In the genomic region with DNA sequence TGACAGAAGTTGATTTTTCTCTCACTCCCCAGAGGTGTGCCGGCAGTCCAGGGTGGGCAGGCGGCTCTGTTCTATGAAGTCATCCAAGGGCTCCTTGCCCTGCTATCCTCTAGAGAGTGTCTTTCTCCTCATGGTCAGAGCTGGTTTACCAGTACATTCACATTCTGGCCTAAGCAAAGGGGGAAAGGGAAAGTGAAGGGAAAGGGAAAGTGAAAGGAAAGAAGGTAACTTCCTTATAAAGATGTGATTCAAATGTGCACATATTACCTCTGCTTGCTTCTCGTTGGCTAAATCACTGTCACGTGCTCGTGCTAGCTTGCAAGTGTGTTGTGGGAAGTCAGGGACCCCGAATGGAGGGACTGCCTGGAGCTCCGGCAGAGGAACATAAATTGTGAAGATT, we compare ENCODE assay signal across 8 cellular contexts. TPM values are rescaled to one million over a fixed set of nuclear protein-coding genes. Genes with fewer than 3 reads are reported as not detected.
A peak's percentile ranks its signal among the peaks of the same experiment; 100 is the strongest.
DNase-seq lines count a peak whose midpoint lies in the region; ATAC-seq and TF ChIP-seq lines count a peak whose summit lies in the region.

No MANE protein-coding gene starts in this region.

- no peak for TF ChIP-seq CTCF in PC-9 (conservative IDR thresholded peaks at IDR 0.05)

- no peaks in the 10 kb centered on the region for H4K20me1 ChIP-seq in PC-9 (ENCODE audit: insufficient read depth)

- H3K9me3 ChIP-seq in PC-9 (ENCODE audit: insufficient read depth, low read depth): no peaks in the 10 kb centered on the region

- CTCF ChIA-PET in activated CD4-positive, alpha-beta T cell treated with anti-CD3 and anti-CD28 coated beads for 36 hours (lab: Charles Lee): interaction anchor here (0.6 to 1.1 kb wide), 6 partner anchors 9 to 248 kb away, joined by 3 to 5 read pairs (median 3); no protein-coding TSS in a partner anchor
- CTCF ChIA-PET in PC-9 (lab: Charles Lee): interaction anchor here (0.7 kb wide), 1 partner anchor 450 kb away, joined by 4 read pairs; no protein-coding TSS in a partner anchor

- H3K27me3 ChIP-seq in PC-9 (ENCODE audit: insufficient read depth, low read depth): no peaks in the 10 kb centered on the region

- BruUV-seq in PC-9 (replicated peaks; lab: Mats Ljungman, UMichigan): no TSS peak

- H3K27ac ChIP-seq in PC-9: no peak overlapping the region

- H3K4me2 ChIP-seq in PC-9: no peak overlapping the region

- H2AFZ ChIP-seq in PC-9: peak overlapping the region; percentile 65; the same call in 1 of the 2 replicates

- POLR2A ChIA-PET in activated CD4-positive, alpha-beta T cell treated with anti-CD3 and anti-CD28 coated beads for 36 hours (lab: Charles Lee): no interaction called here
- POLR2A ChIA-PET in PC-9 (lab: Charles Lee; ENCODE audit: unreplicated experiment): interaction anchor here (0.6 kb wide), 1 partner anchor 329 kb away, joined by 4 read pairs; no protein-coding TSS in a partner anchor

- peak overlapping the region; percentile 79 for H3K27ac Mint-ChIP-seq in activated CD4-positive, alpha-beta T cell treated with anti-CD3 and anti-CD28 coated beads for 36 hours
- peak overlapping the region; percentile 69 for H3K27ac Mint-ChIP-seq in stimulated activated naive CD8-positive, alpha-beta T cell treated with anti-CD3 and anti-CD28 coated beads, Interleukin-15, Interleukin-2, amounts not matched to agents 100 ng/mL and 50 ng/mL, for 24 hours

- no peak overlapping the region for H3K4me3 ChIP-seq in PC-9

- no peaks in the 10 kb centered on the region for H3K36me3 ChIP-seq in PC-9 (ENCODE audit: low read depth)

- peak; percentile 58 for ATAC-seq in activated CD4-positive, alpha-beta T cell treated with anti-CD3 and anti-CD28 coated beads for 36 hours

- H3K79me2 ChIP-seq in PC-9 (ENCODE audit: low read depth): peaks cover 17% of the 10 kb centered on the region

- H3F3A ChIP-seq in PC-9 (ENCODE audit: insufficient read depth, low read depth): no peaks in the 10 kb centered on the region

- peak overlapping the region; percentile 50 for H3K4me3 Mint-ChIP-seq in activated CD4-positive, alpha-beta T cell treated with anti-CD3 and anti-CD28 coated beads for 36 hours
- peak overlapping the region; percentile 57 for H3K4me3 Mint-ChIP-seq in stimulated activated naive CD8-positive, alpha-beta T cell treated with anti-CD3 and anti-CD28 coated beads, Interleukin-15, Interleukin-2, amounts not matched to agents 100 ng/mL and 50 ng/mL, for 24 hours

- H3K4me1 Mint-ChIP-seq in activated CD4-positive, alpha-beta T cell treated with anti-CD3 and anti-CD28 coated beads for 36 hours: peaks cover 41% of the 10 kb centered on the region
- peaks cover 44% of the 10 kb centered on the region for H3K4me1 Mint-ChIP-seq in stimulated activated naive CD8-positive, alpha-beta T cell treated with anti-CD3 and anti-CD28 coated beads, Interleukin-15, Interleukin-2, amounts not matched to agents 100 ng/mL and 50 ng/mL, for 24 hours (ENCODE audit: low read depth)

- DNase-seq in activated CD4-positive, alpha-beta T cell treated with anti-CD3 and anti-CD28 coated beads for 36 hours: peak; percentile 55
- DNase-seq in activated CD4-positive, alpha-beta T cell treated with anti-CD3 and anti-CD28 coated beads for 1 hour: no peak
- DNase-seq in PC-9 (peak in 1 of 2 experiments; percentile 26), dermis blood vessel endothelial cell (peak; percentile 8), NCI-H1417 (lab: John Stamatoyannopoulos, UW) (no peak), NCI-H2107 treated with DMSO at 0.1 percent for 48 hours (lab: John Stamatoyannopoulos, UW; ENCODE audit: unreplicated experiment) (no peak), germinal center (ENCODE audit: low spot score) (no peak)

- H3K27me3 Mint-ChIP-seq in activated CD4-positive, alpha-beta T cell treated with anti-CD3 and anti-CD28 coated beads for 36 hours: no peaks in the 10 kb centered on the region
- no peaks in the 10 kb centered on the region for H3K27me3 Mint-ChIP-seq in stimulated activated naive CD8-positive, alpha-beta T cell treated with anti-CD3 and anti-CD28 coated beads, Interleukin-15, Interleukin-2, amounts not matched to agents 100 ng/mL and 50 ng/mL, for 24 hours

- no peaks in the 10 kb centered on the region for H3K9me2 ChIP-seq in PC-9 (ENCODE audit: insufficient read depth)

- H3K9me3 Mint-ChIP-seq in activated CD4-positive, alpha-beta T cell treated with anti-CD3 and anti-CD28 coated beads for 36 hours (ENCODE audit: low read depth): peaks cover 2% of the 10 kb centered on the region
- no peaks in the 10 kb centered on the region for H3K9me3 Mint-ChIP-seq in stimulated activated naive CD8-positive, alpha-beta T cell treated with anti-CD3 and anti-CD28 coated beads, Interleukin-15, Interleukin-2, amounts not matched to agents 100 ng/mL and 50 ng/mL, for 24 hours

- peaks cover 19% of the 10 kb centered on the region for H3K36me3 Mint-ChIP-seq in activated CD4-positive, alpha-beta T cell treated with anti-CD3 and anti-CD28 coated beads for 36 hours (ENCODE audit: low read depth)
- H3K36me3 Mint-ChIP-seq in stimulated activated naive CD8-positive, alpha-beta T cell treated with anti-CD3 and anti-CD28 coated beads, Interleukin-15, Interleukin-2, amounts not matched to agents 100 ng/mL and 50 ng/mL, for 24 hours (ENCODE audit: low read depth): no peaks in the 10 kb centered on the region

- peaks cover 14% of the 10 kb centered on the region for H3K4me1 ChIP-seq in PC-9 (replicated peaks; ENCODE audit: insufficient read depth)

- intact Hi-C loops in activated CD4-positive, alpha-beta T cell treated with anti-CD3 and anti-CD28 coated beads for 36 hours (cut with DNase I, micrococcal nuclease): loop anchor here in 1 of 2 experiments (2.0 to 10.0 kb wide), 6 partner anchors 386 to 1726 kb away; a partner anchor contains a TSS
- intact Hi-C loops in PC-9 (cut with micrococcal nuclease; ENCODE audit: unreplicated experiment): loop anchor here (10.0 kb wide), 1 partner anchor 326 kb away; no protein-coding TSS in a partner anchor

RNA-seq across cellular contexts. Expression of a gene that starts 2.9 kb away (rescaled TPM):
- 10 to 100 TPM; 41.4 to 60.4 TPM for total RNA-seq in activated CD4-positive, alpha-beta T cell treated with anti-CD3 and anti-CD28 coated beads for 36 hours
- total RNA-seq in PC-9 (2021): 180 and 194 TPM in 2 replicates
- 75.9 and 94.3 TPM in 2 replicates for total RNA-seq in dermis blood vessel endothelial cell

RNA-seq across cellular contexts. Expression of a gene that starts 26.9 kb away (rescaled TPM):
- 10 to 100 TPM; 36.5 to 39.0 TPM for total RNA-seq in activated CD4-positive, alpha-beta T cell treated with anti-CD3 and anti-CD28 coated beads for 36 hours
- total RNA-seq in PC-9 (2021) (20.9 and 23.6 TPM in 2 replicates), dermis blood vessel endothelial cell (11.7 and 16.2 TPM in 2 replicates)

Comparison
In these comparisons a context has a peak if more than half of its experiments do, and no peak if none do; other contexts are left out.
1. DNase-seq: peak in activated CD4-positive, alpha-beta T cell treated with anti-CD3 and anti-CD28 coated beads for 36 hours (single experiment) and dermis blood vessel endothelial cell (single experiment); none in activated CD4-positive, alpha-beta T cell treated with anti-CD3 and anti-CD28 coated beads for 1 hour (single experiment), NCI-H1417 (0 of 3), NCI-H2107 treated with DMSO at 0.1 percent for 48 hours (single experiment) and germinal center (single experiment).